1 cellular context compared by ENCODE assay signal in the genomic region with DNA sequence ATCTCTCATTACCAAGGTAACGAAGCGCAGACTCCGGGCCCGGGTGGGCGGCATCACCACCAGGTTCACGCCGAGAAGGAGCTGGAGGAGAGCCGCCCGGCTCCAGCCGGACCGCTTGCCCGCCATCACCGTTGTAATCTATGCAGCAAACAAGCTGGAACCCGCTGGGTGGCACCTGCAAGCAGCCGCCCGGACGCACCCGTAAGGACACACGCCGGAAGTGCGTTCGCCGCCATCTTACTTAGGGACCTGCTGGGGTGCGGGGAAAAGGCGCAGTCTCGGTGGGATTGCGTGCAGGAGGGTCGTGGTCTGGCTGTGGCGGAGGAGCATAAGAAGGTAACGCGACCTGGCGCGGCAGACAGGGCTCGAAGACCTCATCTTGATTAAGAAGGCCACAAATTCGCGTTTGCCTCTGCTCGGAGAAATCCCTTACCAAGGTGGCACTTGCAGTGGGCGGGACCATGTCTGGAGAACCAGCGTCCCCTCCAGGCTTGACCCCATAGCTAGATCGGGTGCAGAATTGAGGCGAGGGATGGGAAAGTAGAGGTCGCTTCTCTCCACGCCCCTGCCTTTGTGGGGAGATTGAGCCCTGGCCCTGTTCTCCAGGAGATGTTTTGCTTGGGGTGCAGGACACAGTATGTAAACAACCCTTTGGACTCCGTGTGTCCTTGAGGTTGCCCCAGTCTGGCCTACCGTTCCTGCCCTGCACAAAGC.
TF ChIP-seq lines count a peak whose summit lies in the region.

A gene with protein sequence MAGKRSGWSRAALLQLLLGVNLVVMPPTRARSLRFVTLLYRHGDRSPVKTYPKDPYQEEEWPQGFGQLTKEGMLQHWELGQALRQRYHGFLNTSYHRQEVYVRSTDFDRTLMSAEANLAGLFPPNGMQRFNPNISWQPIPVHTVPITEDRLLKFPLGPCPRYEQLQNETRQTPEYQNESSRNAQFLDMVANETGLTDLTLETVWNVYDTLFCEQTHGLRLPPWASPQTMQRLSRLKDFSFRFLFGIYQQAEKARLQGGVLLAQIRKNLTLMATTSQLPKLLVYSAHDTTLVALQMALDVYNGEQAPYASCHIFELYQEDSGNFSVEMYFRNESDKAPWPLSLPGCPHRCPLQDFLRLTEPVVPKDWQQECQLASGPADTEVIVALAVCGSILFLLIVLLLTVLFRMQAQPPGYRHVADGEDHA (minus strand): TSS at position 151 of the 714 bp plus-strand sequence. CDS start 25 bp downstream, at position 126.

TF ChIP-seq in HepG2, 621 proteins besides CTCF, POLR2A, EP300 and RAD21 (continued from another document and continues in another):
- TF ChIP-seq, protein P1, sequence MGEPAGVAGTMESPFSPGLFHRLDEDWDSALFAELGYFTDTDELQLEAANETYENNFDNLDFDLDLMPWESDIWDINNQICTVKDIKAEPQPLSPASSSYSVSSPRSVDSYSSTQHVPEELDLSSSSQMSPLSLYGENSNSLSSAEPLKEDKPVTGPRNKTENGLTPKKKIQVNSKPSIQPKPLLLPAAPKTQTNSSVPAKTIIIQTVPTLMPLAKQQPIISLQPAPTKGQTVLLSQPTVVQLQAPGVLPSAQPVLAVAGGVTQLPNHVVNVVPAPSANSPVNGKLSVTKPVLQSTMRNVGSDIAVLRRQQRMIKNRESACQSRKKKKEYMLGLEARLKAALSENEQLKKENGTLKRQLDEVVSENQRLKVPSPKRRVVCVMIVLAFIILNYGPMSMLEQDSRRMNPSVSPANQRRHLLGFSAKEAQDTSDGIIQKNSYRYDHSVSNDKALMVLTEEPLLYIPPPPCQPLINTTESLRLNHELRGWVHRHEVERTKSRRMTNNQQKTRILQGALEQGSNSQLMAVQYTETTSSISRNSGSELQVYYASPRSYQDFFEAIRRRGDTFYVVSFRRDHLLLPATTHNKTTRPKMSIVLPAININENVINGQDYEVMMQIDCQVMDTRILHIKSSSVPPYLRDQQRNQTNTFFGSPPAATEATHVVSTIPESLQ (CRISPR knock-in tag; conservative IDR thresholded peaks at IDR 0.05) = no peak
- TF ChIP-seq SIN3A (IDR thresholded peaks at IDR 0.05; ENCODE audit: borderline replicate concordance, low read depth, low read length) = peak; percentile 82; the same call in 1 of the 2 replicates
- no peak; the same call in 1 of the 2 replicates for TF ChIP-seq JUND (CRISPR knock-in tag; IDR thresholded peaks at IDR 0.05)
- peak; percentile 33; the same call in 1 of the 2 replicates for TF ChIP-seq DPF2 (CRISPR knock-in tag; IDR thresholded peaks at IDR 0.05; ENCODE audit: borderline replicate concordance, low read depth)
- TF ChIP-seq TBP (CRISPR knock-in tag; IDR thresholded peaks at IDR 0.05) = no peak; the same call in 1 of the 2 replicates
- peak; percentile 97 for TF ChIP-seq TAF15 (IDR thresholded peaks at IDR 0.05; ENCODE audit: low read depth, low read length, poor library complexity, severe bottlenecking)
- peak; percentile 70; the same call in 1 of the 2 replicates for TF ChIP-seq ZBTB7A (CRISPR knock-in tag; IDR thresholded peaks at IDR 0.05)
- TF ChIP-seq SUZ12 (IDR thresholded peaks at IDR 0.05; ENCODE audit: low read depth, low read length) = no peak
- TF ChIP-seq GATAD1 (CRISPR knock-in tag; IDR thresholded peaks at IDR 0.05) = peak; percentile 95
- TF ChIP-seq CHCHD3 (CRISPR knock-in tag; IDR thresholded peaks at IDR 0.05) = 0 out of 2 replicates have a peak, but pooled peaks have one; percentile 50
- TF ChIP-seq ZEB1 (IDR thresholded peaks at IDR 0.05; ENCODE audit: insufficient replicate concordance, low read depth) = no peak
- TF ChIP-seq ZNF24 (IDR thresholded peaks at IDR 0.05) = no peak; the same call in 1 of the 2 replicates
- TF ChIP-seq KLF13 (CRISPR knock-in tag; IDR thresholded peaks at IDR 0.05) = no peak
- TF ChIP-seq PITX1 (CRISPR knock-in tag; IDR thresholded peaks at IDR 0.05) = peak; percentile 82
- TF ChIP-seq MTF2 (CRISPR knock-in tag; IDR thresholded peaks at IDR 0.05; ENCODE audit: borderline replicate concordance) = no peak
- TF ChIP-seq ZNF383 (CRISPR knock-in tag; IDR thresholded peaks at IDR 0.05; ENCODE audit: borderline replicate concordance) = no peak
- peak; percentile 91; the same call in 1 of the 2 replicates for TF ChIP-seq ZMAT3 (CRISPR knock-in tag; conservative IDR thresholded peaks at IDR 0.05)
- TF ChIP-seq ZNF7 (CRISPR knock-in tag; IDR thresholded peaks at IDR 0.05) = no peak
- TF ChIP-seq, protein P2, sequence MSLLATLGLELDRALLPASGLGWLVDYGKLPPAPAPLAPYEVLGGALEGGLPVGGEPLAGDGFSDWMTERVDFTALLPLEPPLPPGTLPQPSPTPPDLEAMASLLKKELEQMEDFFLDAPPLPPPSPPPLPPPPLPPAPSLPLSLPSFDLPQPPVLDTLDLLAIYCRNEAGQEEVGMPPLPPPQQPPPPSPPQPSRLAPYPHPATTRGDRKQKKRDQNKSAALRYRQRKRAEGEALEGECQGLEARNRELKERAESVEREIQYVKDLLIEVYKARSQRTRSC (CRISPR knock-in tag; IDR thresholded peaks at IDR 0.05; ENCODE audit: low read depth) = no peak
- no peak for TF ChIP-seq ZNF17 (CRISPR knock-in tag; IDR thresholded peaks at IDR 0.05)
- TF ChIP-seq ZNF460 (CRISPR knock-in tag; IDR thresholded peaks at IDR 0.05; ENCODE audit: borderline replicate concordance) = no peak; the same call in 1 of the 2 replicates
- TF ChIP-seq CC2D1A (CRISPR knock-in tag; IDR thresholded peaks at IDR 0.05) = no peak
- 0 out of 2 replicates have a peak, but pooled peaks have one; percentile 71 for TF ChIP-seq ZNF839 (CRISPR knock-in tag; IDR thresholded peaks at IDR 0.05; ENCODE audit: borderline replicate concordance)
- TF ChIP-seq, protein P3, sequence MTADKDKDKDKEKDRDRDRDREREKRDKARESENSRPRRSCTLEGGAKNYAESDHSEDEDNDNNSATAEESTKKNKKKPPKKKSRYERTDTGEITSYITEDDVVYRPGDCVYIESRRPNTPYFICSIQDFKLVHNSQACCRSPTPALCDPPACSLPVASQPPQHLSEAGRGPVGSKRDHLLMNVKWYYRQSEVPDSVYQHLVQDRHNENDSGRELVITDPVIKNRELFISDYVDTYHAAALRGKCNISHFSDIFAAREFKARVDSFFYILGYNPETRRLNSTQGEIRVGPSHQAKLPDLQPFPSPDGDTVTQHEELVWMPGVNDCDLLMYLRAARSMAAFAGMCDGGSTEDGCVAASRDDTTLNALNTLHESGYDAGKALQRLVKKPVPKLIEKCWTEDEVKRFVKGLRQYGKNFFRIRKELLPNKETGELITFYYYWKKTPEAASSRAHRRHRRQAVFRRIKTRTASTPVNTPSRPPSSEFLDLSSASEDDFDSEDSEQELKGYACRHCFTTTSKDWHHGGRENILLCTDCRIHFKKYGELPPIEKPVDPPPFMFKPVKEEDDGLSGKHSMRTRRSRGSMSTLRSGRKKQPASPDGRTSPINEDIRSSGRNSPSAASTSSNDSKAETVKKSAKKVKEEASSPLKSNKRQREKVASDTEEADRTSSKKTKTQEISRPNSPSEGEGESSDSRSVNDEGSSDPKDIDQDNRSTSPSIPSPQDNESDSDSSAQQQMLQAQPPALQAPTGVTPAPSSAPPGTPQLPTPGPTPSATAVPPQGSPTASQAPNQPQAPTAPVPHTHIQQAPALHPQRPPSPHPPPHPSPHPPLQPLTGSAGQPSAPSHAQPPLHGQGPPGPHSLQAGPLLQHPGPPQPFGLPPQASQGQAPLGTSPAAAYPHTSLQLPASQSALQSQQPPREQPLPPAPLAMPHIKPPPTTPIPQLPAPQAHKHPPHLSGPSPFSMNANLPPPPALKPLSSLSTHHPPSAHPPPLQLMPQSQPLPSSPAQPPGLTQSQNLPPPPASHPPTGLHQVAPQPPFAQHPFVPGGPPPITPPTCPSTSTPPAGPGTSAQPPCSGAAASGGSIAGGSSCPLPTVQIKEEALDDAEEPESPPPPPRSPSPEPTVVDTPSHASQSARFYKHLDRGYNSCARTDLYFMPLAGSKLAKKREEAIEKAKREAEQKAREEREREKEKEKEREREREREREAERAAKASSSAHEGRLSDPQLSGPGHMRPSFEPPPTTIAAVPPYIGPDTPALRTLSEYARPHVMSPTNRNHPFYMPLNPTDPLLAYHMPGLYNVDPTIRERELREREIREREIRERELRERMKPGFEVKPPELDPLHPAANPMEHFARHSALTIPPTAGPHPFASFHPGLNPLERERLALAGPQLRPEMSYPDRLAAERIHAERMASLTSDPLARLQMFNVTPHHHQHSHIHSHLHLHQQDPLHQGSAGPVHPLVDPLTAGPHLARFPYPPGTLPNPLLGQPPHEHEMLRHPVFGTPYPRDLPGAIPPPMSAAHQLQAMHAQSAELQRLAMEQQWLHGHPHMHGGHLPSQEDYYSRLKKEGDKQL (CRISPR knock-in tag; IDR thresholded peaks at IDR 0.05; ENCODE audit: low read depth) = peak; percentile 37
- peak; percentile 89 for TF ChIP-seq HOXA5 (CRISPR knock-in tag; IDR thresholded peaks at IDR 0.05)
- TF ChIP-seq, protein P4, sequence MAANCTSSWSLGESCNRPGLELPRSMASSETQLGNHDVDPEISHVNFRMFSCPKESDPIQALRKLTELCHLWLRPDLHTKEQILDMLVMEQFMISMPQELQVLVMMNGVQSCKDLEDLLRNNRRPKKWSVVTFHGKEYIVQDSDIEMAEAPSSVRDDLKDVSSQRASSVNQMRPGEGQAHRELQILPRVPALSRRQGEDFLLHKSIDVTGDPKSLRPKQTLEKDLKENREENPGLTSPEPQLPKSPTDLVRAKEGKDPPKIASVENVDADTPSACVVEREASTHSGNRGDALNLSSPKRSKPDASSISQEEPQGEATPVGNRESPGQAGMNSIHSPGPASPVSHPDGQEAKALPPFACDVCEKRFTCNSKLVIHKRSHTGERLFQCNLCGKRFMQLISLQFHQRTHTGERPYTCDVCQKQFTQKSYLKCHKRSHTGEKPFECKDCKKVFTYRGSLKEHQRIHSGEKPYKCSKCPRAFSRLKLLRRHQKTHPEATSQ (CRISPR knock-in tag; IDR thresholded peaks at IDR 0.05; ENCODE audit: borderline replicate concordance) = no peak
- TF ChIP-seq, protein P5, sequence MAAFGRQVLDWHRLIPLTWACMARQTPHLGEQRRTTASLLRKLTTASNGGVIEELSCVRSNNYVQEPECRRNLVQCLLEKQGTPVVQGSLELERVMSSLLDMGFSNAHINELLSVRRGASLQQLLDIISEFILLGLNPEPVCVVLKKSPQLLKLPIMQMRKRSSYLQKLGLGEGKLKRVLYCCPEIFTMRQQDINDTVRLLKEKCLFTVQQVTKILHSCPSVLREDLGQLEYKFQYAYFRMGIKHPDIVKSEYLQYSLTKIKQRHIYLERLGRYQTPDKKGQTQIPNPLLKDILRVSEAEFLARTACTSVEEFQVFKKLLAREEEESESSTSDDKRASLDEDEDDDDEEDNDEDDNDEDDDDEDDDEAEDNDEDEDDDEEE (CRISPR knock-in tag; IDR thresholded peaks at IDR 0.05) = peak; percentile 79; the same call in 1 of the 2 replicates
- TF ChIP-seq ATM (IDR thresholded peaks at IDR 0.05; ENCODE audit: borderline replicate concordance) = no peak
- TF ChIP-seq NFE2L1 (CRISPR knock-in tag; IDR thresholded peaks at IDR 0.05; ENCODE audit: borderline replicate concordance) = peak; percentile 67; the same call in 1 of the 2 replicates
- TF ChIP-seq POLR2AphosphoS5 (IDR thresholded peaks at IDR 0.05; ENCODE audit: low read depth, low read length) = peak; percentile 88
- no peak for TF ChIP-seq ZNF577 (CRISPR knock-in tag; IDR thresholded peaks at IDR 0.05; ENCODE audit: borderline replicate concordance, low read depth)
- TF ChIP-seq KLF16 (CRISPR knock-in tag; IDR thresholded peaks at IDR 0.05) = peak in 1 of 2 experiments; percentile 87; a peak in 2 of 4 replicates
- TF ChIP-seq PCBP2 (optimal IDR thresholded peaks at IDR 0.05; ENCODE audit: low read depth, low read length, poor library complexity, severe bottlenecking) = no peak
- peak; percentile 85 for TF ChIP-seq SIN3B (IDR thresholded peaks at IDR 0.05; ENCODE audit: low read length)
- TF ChIP-seq ZNF775 (CRISPR knock-in tag; IDR thresholded peaks at IDR 0.05; ENCODE audit: borderline replicate concordance) = no peak
- TF ChIP-seq HES4 (CRISPR knock-in tag; IDR thresholded peaks at IDR 0.05; ENCODE audit: borderline replicate concordance) = no peak; the same call in 1 of the 2 replicates
- TF ChIP-seq SYNCRIP (IDR thresholded peaks at IDR 0.05; ENCODE audit: insufficient read depth, low read depth, low read length) = no peak
- TF ChIP-seq HDAC2 (CRISPR knock-in tag; IDR thresholded peaks at IDR 0.05) = peak; percentile 85
- TF ChIP-seq, protein P6, sequence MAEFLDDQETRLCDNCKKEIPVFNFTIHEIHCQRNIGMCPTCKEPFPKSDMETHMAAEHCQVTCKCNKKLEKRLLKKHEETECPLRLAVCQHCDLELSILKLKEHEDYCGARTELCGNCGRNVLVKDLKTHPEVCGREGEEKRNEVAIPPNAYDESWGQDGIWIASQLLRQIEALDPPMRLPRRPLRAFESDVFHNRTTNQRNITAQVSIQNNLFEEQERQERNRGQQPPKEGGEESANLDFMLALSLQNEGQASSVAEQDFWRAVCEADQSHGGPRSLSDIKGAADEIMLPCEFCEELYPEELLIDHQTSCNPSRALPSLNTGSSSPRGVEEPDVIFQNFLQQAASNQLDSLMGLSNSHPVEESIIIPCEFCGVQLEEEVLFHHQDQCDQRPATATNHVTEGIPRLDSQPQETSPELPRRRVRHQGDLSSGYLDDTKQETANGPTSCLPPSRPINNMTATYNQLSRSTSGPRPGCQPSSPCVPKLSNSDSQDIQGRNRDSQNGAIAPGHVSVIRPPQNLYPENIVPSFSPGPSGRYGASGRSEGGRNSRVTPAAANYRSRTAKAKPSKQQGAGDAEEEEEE (CRISPR knock-in tag; IDR thresholded peaks at IDR 0.05; ENCODE audit: borderline replicate concordance) = no peak
- peak; percentile 64; the same call in 1 of the 2 replicates for TF ChIP-seq MEIS2 (CRISPR knock-in tag; IDR thresholded peaks at IDR 0.05)
- TF ChIP-seq KAT7 (CRISPR knock-in tag; IDR thresholded peaks at IDR 0.05; ENCODE audit: borderline replicate concordance) = peak; percentile 96; the same call in 1 of the 2 replicates
- TF ChIP-seq, protein P7, sequence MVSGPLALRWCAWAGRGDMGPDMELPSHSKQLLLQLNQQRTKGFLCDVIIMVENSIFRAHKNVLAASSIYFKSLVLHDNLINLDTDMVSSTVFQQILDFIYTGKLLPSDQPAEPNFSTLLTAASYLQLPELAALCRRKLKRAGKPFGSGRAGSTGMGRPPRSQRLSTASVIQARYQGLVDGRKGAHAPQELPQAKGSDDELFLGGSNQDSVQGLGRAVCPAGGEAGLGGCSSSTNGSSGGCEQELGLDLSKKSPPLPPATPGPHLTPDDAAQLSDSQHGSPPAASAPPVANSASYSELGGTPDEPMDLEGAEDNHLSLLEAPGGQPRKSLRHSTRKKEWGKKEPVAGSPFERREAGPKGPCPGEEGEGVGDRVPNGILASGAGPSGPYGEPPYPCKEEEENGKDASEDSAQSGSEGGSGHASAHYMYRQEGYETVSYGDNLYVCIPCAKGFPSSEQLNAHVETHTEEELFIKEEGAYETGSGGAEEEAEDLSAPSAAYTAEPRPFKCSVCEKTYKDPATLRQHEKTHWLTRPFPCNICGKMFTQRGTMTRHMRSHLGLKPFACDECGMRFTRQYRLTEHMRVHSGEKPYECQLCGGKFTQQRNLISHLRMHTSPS (CRISPR knock-in tag; IDR thresholded peaks at IDR 0.05; ENCODE audit: low read depth) = peak; percentile 18; the same call in 1 of the 2 replicates
- TF ChIP-seq FLYWCH1 (CRISPR knock-in tag; IDR thresholded peaks at IDR 0.05) = no peak
- TF ChIP-seq DMAP1 (CRISPR knock-in tag; IDR thresholded peaks at IDR 0.05) = peak; percentile 97
